ENCODE assay signal across 15 cellular contexts in genomic region chr4:153216546-153216945, GRCh38. TPM values are rescaled to one million over a fixed set of nuclear protein-coding genes. Genes with fewer than 3 reads are reported as not detected.
DNase-seq lines count a peak whose midpoint lies in the region; TF ChIP-seq lines count a peak whose summit lies in the region.
"Had no signal": no experiment of that assay in that cellular context is flagged by ENCODE, and none has a peak within 500 bp of the region (broad histone marks: within the 10 kb centered on the region; RNA-seq: fewer than 3 reads in every experiment).

No MANE protein-coding gene starts in this region.

- no peaks in the 10 kb centered on the region for H4K20me1 ChIP-seq in PC-9 (ENCODE audit: insufficient read depth)

- peak overlapping the region; percentile 44; the same call in 1 of the 2 replicates for H3K27ac ChIP-seq in PC-9
- H3K27ac ChIP-seq: C4-2B had no signal

- H2AFZ ChIP-seq in PC-9, result no peak overlapping the region

- TF ChIP-seq CTCF in PC-9 (conservative IDR thresholded peaks at IDR 0.05) (no peak), brain (conservative IDR thresholded peaks at IDR 0.05) (no peak), nephron progenitor cell (IDR thresholded peaks at IDR 0.05) (no peak), type B pancreatic cell (conservative IDR thresholded peaks at IDR 0.05) (no peak)

- peaks cover 36% of the 10 kb centered on the region for H3K4me1 ChIP-seq in PC-9 (replicated peaks; ENCODE audit: insufficient read depth)

- peak overlapping the region; percentile 21 to 91 (median 51) for H3K27ac Mint-ChIP-seq in brain
- H3K27ac Mint-ChIP-seq in nephron progenitor cell, result peak overlapping the region; percentile 46
- peak overlapping the region; percentile 8 for H3K27ac Mint-ChIP-seq in type B pancreatic cell
- H3K27ac Mint-ChIP-seq: CD4-positive, alpha-beta T cell; H9 had no signal

- H3K27me3 Mint-ChIP-seq in brain (no peaks in the 10 kb centered on the region), nephron progenitor cell (ENCODE audit: low read depth, poor library complexity) (no peaks in the 10 kb centered on the region), type B pancreatic cell (no peaks in the 10 kb centered on the region)
- H3K27me3 Mint-ChIP-seq: CD4-positive, alpha-beta T cell had no signal

- no peaks in the 10 kb centered on the region for H3K9me2 ChIP-seq in PC-9 (ENCODE audit: insufficient read depth)

- no peaks in the 10 kb centered on the region for H3K27me3 ChIP-seq in PC-9 (ENCODE audit: insufficient read depth, low read depth)

- peaks cover 9% of the 10 kb centered on the region; the same call in 1 of the 2 replicates for H3F3A ChIP-seq in PC-9 (ENCODE audit: insufficient read depth, low read depth)

- no peaks in the 10 kb centered on the region for H3K9me3 ChIP-seq in PC-9 (ENCODE audit: insufficient read depth, low read depth)

- peaks cover 69% of the 10 kb centered on the region for H3K79me2 ChIP-seq in PC-9 (ENCODE audit: low read depth)

- DNase-seq in PC-9, result no peak
- no peak for DNase-seq in nephron progenitor cell
- DNase-seq in type B pancreatic cell (ENCODE audit: extremely low spot score, unreplicated experiment), result no peak
- no peak for DNase-seq in GF-D8 (lab: John Stamatoyannopoulos, UW)
- DNase-seq in stimulated activated CD4-positive, alpha-beta T cell treated with anti-CD3 and anti-CD28 coated beads, Interleukin-15, amount 100 ng/mL, for 24 hours, result no peak
- DNase-seq in anterior cingulate cortex (lab: John Stamatoyannopoulos, UW), result no peak
- DNase-seq: ACHN; AML-193; CD4-positive, alpha-beta T cell; DMS153; DMS79; GDM1; H9 had no signal

- no peak overlapping the region for H3K4me3 ChIP-seq in PC-9

- peaks cover 0 to 11% (median 0%) of the 10 kb centered on the region in 5 experiments for H3K9me3 Mint-ChIP-seq in brain
- H3K9me3 Mint-ChIP-seq in nephron progenitor cell, result peaks cover 10% of the 10 kb centered on the region
- H3K9me3 Mint-ChIP-seq in type B pancreatic cell, result no peaks in the 10 kb centered on the region
- H3K9me3 Mint-ChIP-seq: CD4-positive, alpha-beta T cell had no signal

- no peaks in the 10 kb centered on the region for H3K36me3 ChIP-seq in PC-9 (ENCODE audit: low read depth)

- BruUV-seq in PC-9 (replicated peaks; lab: Mats Ljungman, UMichigan), result no TSS peak

- intact Hi-C loops in PC-9 (cut with micrococcal nuclease; ENCODE audit: unreplicated experiment), result no loop called here

- POLR2A ChIA-PET in PC-9 (lab: Charles Lee; ENCODE audit: unreplicated experiment), result no interaction called here

- CTCF ChIA-PET in PC-9 (lab: Charles Lee), result no interaction called here

- no peak overlapping the region for H3K4me2 ChIP-seq in PC-9

- H3K4me1 Mint-ChIP-seq in brain (peaks cover 92% of the 10 kb centered on the region), nephron progenitor cell (peaks cover 43% of the 10 kb centered on the region), type B pancreatic cell (ENCODE audit: unreplicated experiment) (peaks cover 42% of the 10 kb centered on the region)

- peak overlapping the region in 2 of 5 experiments; percentile 18 to 37 for H3K4me3 Mint-ChIP-seq in brain
- no peak overlapping the region for H3K4me3 Mint-ChIP-seq in nephron progenitor cell
- no peak overlapping the region for H3K4me3 Mint-ChIP-seq in type B pancreatic cell
- H3K4me3 Mint-ChIP-seq: CD4-positive, alpha-beta T cell; H9 had no signal

- H3K36me3 Mint-ChIP-seq in brain (peaks cover 24% of the 10 kb centered on the region), nephron progenitor cell (ENCODE audit: low read depth) (peaks cover 41% of the 10 kb centered on the region), type B pancreatic cell (no peaks in the 10 kb centered on the region)

RNA-seq across cellular contexts. Expression of gene TRIM2, which starts 12.3 kb away (rescaled TPM):
- total RNA-seq in PC-9 (2021) (56.0 and 87.0 TPM in 2 replicates), type B pancreatic cell (ENCODE audit: low replicate concordance) (83.1 and 105 TPM in 2 replicates)
- polyA plus RNA-seq in brain (ENCODE audit: insufficient read depth, low read depth, low replicate concordance), result 17.8 TPM
